ENCODE assay signal across 20 cellular contexts in genomic region chr9:22693151-22693550, GRCh38.
DNase-seq lines count a peak whose midpoint lies in the region; ATAC-seq and TF ChIP-seq lines count a peak whose summit lies in the region.
"Had no signal": no experiment of that assay in that cellular context is flagged by ENCODE, and none has a peak within 500 bp of the region (broad histone marks: within the 10 kb centered on the region; RNA-seq: fewer than 3 reads in every experiment).

No MANE protein-coding gene starts in this region.

- no peak overlapping the region for H3K18ac ChIP-seq in IMR-90 (ENCODE audit: low read depth, low read length)

- no peak overlapping the region for H3K23ac ChIP-seq in IMR-90 (ENCODE audit: low read depth, low read length)

- H3K79me2 ChIP-seq in fibroblast of lung (ENCODE audit: control insufficient read depth, insufficient read depth, low read length), result no peaks in the 10 kb centered on the region

- H2BK20ac ChIP-seq in IMR-90 (ENCODE audit: low read depth, low read length), result no peak overlapping the region

- H3K4me1 ChIP-seq in IMR-90 (ENCODE audit: control insufficient read depth, insufficient read depth, low read length) (no peaks in the 10 kb centered on the region), fibroblast of lung (ENCODE audit: control insufficient read depth, extremely low read depth, insufficient read depth, low read length) (peaks cover 3% of the 10 kb centered on the region)
- H3K4me1 ChIP-seq: BLaER1, Peyer's patch had no signal

- no peak overlapping the region for H3K9ac ChIP-seq in IMR-90 (ENCODE audit: low read depth, low read length)
- no peak overlapping the region for H3K9ac ChIP-seq in fibroblast of lung (ENCODE audit: insufficient read depth, low read length)
- H3K9ac ChIP-seq: BLaER1, SK-N-SH had no signal

- H3K9me1 ChIP-seq in IMR-90 (ENCODE audit: insufficient read depth, low read length), result no peaks in the 10 kb centered on the region

- H3K4ac ChIP-seq in IMR-90 (ENCODE audit: low read depth, low read length), result no peak overlapping the region

- no peak overlapping the region for H4K91ac ChIP-seq in IMR-90 (ENCODE audit: insufficient read depth, low read depth, low read length)

- H3K79me1 ChIP-seq in IMR-90 (ENCODE audit: low read depth in 1 of 2, low read length in 2 of 2), result no peaks in the 10 kb centered on the region

- H4K8ac ChIP-seq in IMR-90 (ENCODE audit: low read depth in 2 of 2, low read length in 2 of 2), result no peak overlapping the region

- no peak overlapping the region for H2AK9ac ChIP-seq in IMR-90 (replicated peaks; ENCODE audit: low read depth, low read length, poor library complexity)

- no peak overlapping the region for H2AK5ac ChIP-seq in IMR-90 (ENCODE audit: low read depth, low read length)

- POLR2A ChIA-PET in IMR-90 (lab: Charles Lee; ENCODE audit: unreplicated experiment), result no interaction called here

- TF ChIP-seq CTCF in IMR-90 (conservative IDR thresholded peaks at IDR 0.05; ENCODE audit: low read depth, low read length) (no peak), fibroblast of lung (conservative IDR thresholded peaks at IDR 0.05 in 1 of 2, IDR thresholded peaks at IDR 0.05 in 1 of 2; ENCODE audit: low read depth in 1 of 2, low read length in 2 of 2) (no peak)

- H3K27me3 ChIP-seq in IMR-90 (ENCODE audit: control insufficient read depth, insufficient read depth, low read length) (no peaks in the 10 kb centered on the region), fibroblast of lung (ENCODE audit: control insufficient read depth, insufficient read depth, low read length) (no peaks in the 10 kb centered on the region)
- H3K27me3 ChIP-seq: BLaER1, Peyer's patch had no signal

- CTCF ChIA-PET in IMR-90 (lab: Yijun Ruan, JAX), result no interaction called here

- no peak overlapping the region for H3K56ac ChIP-seq in IMR-90 (ENCODE audit: extremely low read depth, insufficient read depth, low read length)

- no peak overlapping the region for H2BK5ac ChIP-seq in IMR-90 (ENCODE audit: low read depth, low read length, poor library complexity, severe bottlenecking)

- H3K27ac ChIP-seq in IMR-90 (ENCODE audit: insufficient read depth, low read length) (no peak overlapping the region), fibroblast of lung (ENCODE audit: insufficient read depth, low read length) (no peak overlapping the region)
- H3K27ac ChIP-seq: BLaER1, Peyer's patch had no signal

- H3K4me2 ChIP-seq in IMR-90 (ENCODE audit: low read depth, low read length) (no peak overlapping the region), fibroblast of lung (ENCODE audit: extremely low read depth, insufficient read depth, low read length) (no peak overlapping the region)
- H3K4me2 ChIP-seq: BLaER1, SK-N-SH had no signal

- dilution Hi-C loops in IMR-90 (cut with HindIII; ENCODE audit: low sequenced_read_pairs, unreplicated experiment), result no loop called here

- no TSS peak for BruUV-seq in IMR-90 (replicated peaks; lab: Mats Ljungman, UMichigan)

- no peak for TF ChIP-seq POLR2A in IMR-90 (IDR thresholded peaks at IDR 0.05; ENCODE audit: low read depth, low read length)

- H3K36me3 ChIP-seq in IMR-90 (ENCODE audit: control insufficient read depth, insufficient read depth, low read length) (no peaks in the 10 kb centered on the region), fibroblast of lung (ENCODE audit: control insufficient read depth, insufficient read depth, low read length) (no peaks in the 10 kb centered on the region)
- H3K36me3 ChIP-seq: BLaER1, Peyer's patch had no signal

- no peak overlapping the region for H2BK120ac ChIP-seq in IMR-90 (ENCODE audit: low read depth, low read length)

- H3K9me3 ChIP-seq in IMR-90 (ENCODE audit: control insufficient read depth, insufficient read depth, low read length) (no peaks in the 10 kb centered on the region), fibroblast of lung (ENCODE audit: control insufficient read depth, insufficient read depth, low read depth, low read length) (no peaks in the 10 kb centered on the region)
- H3K9me3 ChIP-seq: BLaER1, Peyer's patch, SK-N-SH had no signal

- H4K20me1 ChIP-seq in IMR-90 (ENCODE audit: insufficient read depth, low read length) (no peaks in the 10 kb centered on the region), fibroblast of lung (ENCODE audit: control insufficient read depth, extremely low read depth, insufficient read depth, low read length) (no peaks in the 10 kb centered on the region)
- H4K20me1 ChIP-seq: BLaER1 had no signal

- no CpG with 5 or more reads among the region's 1 CpG for WGBS in IMR-90 (ENCODE audit: extremely low coverage in 2 of 2, insufficient read length in 1 of 2), 2 experiments

- H3K4me3 ChIP-seq in IMR-90 (ENCODE audit: insufficient read depth, low read depth, low read length) (no peak overlapping the region), fibroblast of lung (replicated peaks in 1 of 4; ENCODE audit: control extremely low read depth in 1 of 4, insufficient read depth in 1 of 4, low read depth in 3 of 4, low read length in 4 of 4) (no peak overlapping the region)
- H3K4me3 ChIP-seq: BLaER1, Peyer's patch had no signal

- no peak overlapping the region for H2BK15ac ChIP-seq in IMR-90 (ENCODE audit: low read depth, low read length)

- no peak overlapping the region for H2AFZ ChIP-seq in IMR-90 (replicated peaks; ENCODE audit: low read length, poor library complexity)
- no peak overlapping the region for H2AFZ ChIP-seq in fibroblast of lung (ENCODE audit: low read length)

- 0 out of 2 replicates have a peak overlapping the region, but pooled peaks have one; percentile 21 for H3K14ac ChIP-seq in IMR-90 (replicated peaks; ENCODE audit: low read depth, low read length)

- no peak for ATAC-seq in IMR-90 (ENCODE audit: low read depth)
- ATAC-seq in HG02970 (IDR thresholded peaks at IDR 0.05; ENCODE audit: low FRiP score, unreplicated experiment), result no peak
- ATAC-seq in HG02840 (IDR thresholded peaks at IDR 0.05; ENCODE audit: low FRiP score, unreplicated experiment), result no peak

- in situ Hi-C loops in IMR-90 (cut with MboI; ENCODE audit: low sequenced_read_pairs), result no loop called here

- TF ChIP-seq RAD21 in IMR-90 (IDR thresholded peaks at IDR 0.05; ENCODE audit: low read length), result no peak

- intact Hi-C loops in IMR-90 (cut with micrococcal nuclease), result no loop called here

- no peak overlapping the region for H4K5ac ChIP-seq in IMR-90 (ENCODE audit: low read depth, low read length)

- DNase-seq in COR-L47 (lab: John Stamatoyannopoulos, UW), result peak; percentile 9
- peak; percentile 54 for DNase-seq in IMR-90
- DNase-seq in NCI-H69 (lab: John Stamatoyannopoulos, UW), result peak; percentile 69
- DNase-seq in fibroblast of lung (ENCODE audit: low read depth in 2 of 2), result peak; percentile 1 to 4
- no peak for DNase-seq in NOMO-1 treated with dmso at 0.1 percent for 144 hours (lab: John Stamatoyannopoulos, UW; ENCODE audit: unreplicated experiment)
- DNase-seq in GOT3 (lab: John Stamatoyannopoulos, UW), result no peak
- DNase-seq: CD4-positive, CD25-positive, alpha-beta regulatory T cell; H9; NCI-H1417; NCI-H1694; NCI-H2029 treated with DMSO at 0.1 percent for 48 hours; NCI-H226; NCI-H510A treated with DMSO at 0.1 percent for 48 hours; Peyer's patch; SIG-M5; SK-N-SH; SW 1271 had no signal

TF ChIP-seq in IMR-90, 13 proteins besides CTCF, POLR2A, EP300 and RAD21:
- TF ChIP-seq CHD1 (IDR thresholded peaks at IDR 0.05; ENCODE audit: low read depth, low read length), result no peak
- no peak for TF ChIP-seq FOS (IDR thresholded peaks at IDR 0.05; ENCODE audit: low read depth, low read length)
- no peak for TF ChIP-seq BHLHE40 (IDR thresholded peaks at IDR 0.05; ENCODE audit: low read depth, low read length)
- no peak for TF ChIP-seq MAFK (IDR thresholded peaks at IDR 0.05; ENCODE audit: low read depth, low read length)
- no peak for TF ChIP-seq MXI1 (IDR thresholded peaks at IDR 0.05; ENCODE audit: borderline replicate concordance, low read depth, low read length)
- TF ChIP-seq SMC3 (IDR thresholded peaks at IDR 0.05; ENCODE audit: low read depth, low read length), result no peak
- TF ChIP-seq CEBPB (IDR thresholded peaks at IDR 0.05; ENCODE audit: low read depth, low read length), result no peak
- no peak for TF ChIP-seq MAZ (IDR thresholded peaks at IDR 0.05; ENCODE audit: borderline replicate concordance, low read depth, low read length)
- no peak for TF ChIP-seq NFE2L2 (IDR thresholded peaks at IDR 0.05; ENCODE audit: low read depth, low read length)
- TF ChIP-seq RCOR1 (IDR thresholded peaks at IDR 0.05; ENCODE audit: insufficient replicate concordance, low read length), result no peak
- no peak for TF ChIP-seq RFX5 (IDR thresholded peaks at IDR 0.05; ENCODE audit: low read depth, low read length)
- TF ChIP-seq ELK1 (IDR thresholded peaks at IDR 0.05; ENCODE audit: borderline replicate concordance, low read depth, low read length), result no peak
- no peak for TF ChIP-seq USF2 (IDR thresholded peaks at IDR 0.05; ENCODE audit: low read depth, low read length)
TF ChIP-seq in IMR-90: peak in this region for 0.

Comparison
In these comparisons a context has a peak if more than half of its experiments do, and no peak if none do; other contexts are left out.
1. DNase-seq: peak in COR-L47 (single experiment), IMR-90 (single experiment), NCI-H69 (single experiment) and fibroblast of lung (2 of 2); none in NOMO-1 treated with dmso at 0.1 percent for 144 hours (single experiment) and GOT3 (single experiment).